Comparison of ENCODE assay signal across 8 cellular contexts in genomic region chr15:82540055-82540983, GRCh38. TPM values are rescaled to one million over a fixed set of nuclear protein-coding genes. Genes with fewer than 3 reads are reported as not detected.
DNase-seq lines count a peak whose midpoint lies in the region; ATAC-seq and TF ChIP-seq lines count a peak whose summit lies in the region.

Gene RPS17, minus strand, starts transcription at chr15:82540457. Its CDS starts 29 bp downstream, at chr15:82540428.

- DNase-seq in GM10248 (ENCODE audit: extremely low spot score) (peak; percentile 100), HFF-Myc (ENCODE audit: extremely low read depth, low read depth) (peak; percentile 77), Right ventricle myocardium superior (peak; percentile 99), prostate gland (ENCODE audit: low spot score) (peak; percentile 95), uterus (peak; percentile 96 to 98), NOMO-1 (lab: John Stamatoyannopoulos, UW; ENCODE audit: unreplicated experiment in 2 of 2) (no peak)
- DNase-seq in activated naive CD4-positive, alpha-beta T cell treated with anti-CD3 and anti-CD28 coated beads, Interleukin-2, amount 50 U/mL, for 16 hours, result peak; percentile 99

- H3K27me3 ChIP-seq in OCI-LY1 (ENCODE audit: insufficient read depth, low read length) (0 out of 2 replicates have a peak, but pooled peaks cover 5% of the 10 kb centered on the region), prostate gland (replicated peaks; ENCODE audit: insufficient read depth) (no peaks in the 10 kb centered on the region), uterus (no peaks in the 10 kb centered on the region)

- peak within 1 kb of the TSS; percentile 30; the same call in 1 of the 2 replicates for H2AFZ ChIP-seq in OCI-LY1 (ENCODE audit: low read length)

- peaks cover 47% of the 10 kb centered on the region for H3K36me3 ChIP-seq in OCI-LY1 (ENCODE audit: insufficient read depth, low read length)
- peaks cover 0 to 3% of the 10 kb centered on the region in 2 donors for H3K36me3 ChIP-seq in prostate gland
- H3K36me3 ChIP-seq in uterus, result no peaks in the 10 kb centered on the region

- no peaks in the 10 kb centered on the region for H4K20me1 ChIP-seq in OCI-LY1 (ENCODE audit: insufficient read depth, low read length)

- peak within 1 kb of the TSS; percentile 80 for H3K27ac ChIP-seq in OCI-LY1 (ENCODE audit: low read depth, low read length, poor library complexity, severe bottlenecking)
- peak within 1 kb of the TSS; percentile 81 to 85 for H3K27ac ChIP-seq in prostate gland
- peak within 1 kb of the TSS; percentile 92 to 94 for H3K27ac ChIP-seq in uterus

- peak; percentile 98 for ATAC-seq in Right ventricle myocardium superior (ENCODE audit: poor library complexity)

- POLR2A ChIA-PET in GM10248 (lab: Yijun Ruan, JAX), result interaction anchor here (0.5 to 1.4 kb wide), 8 partner anchors 9 to 1650 kb away, joined by 3 to 16 read pairs (median 3); partner anchors contain the start of genes BTBD1, EFL1, RAMAC and SAXO2

- H3F3A ChIP-seq in OCI-LY1 (ENCODE audit: insufficient read depth, low read length), result 0 out of 2 replicates have a peak, but pooled peaks cover 4% of the 10 kb centered on the region

- TF ChIP-seq CTCF in GM10248 (IDR thresholded peaks at IDR 0.05; ENCODE audit: control extremely low read depth, extremely low read depth, low read depth, missing control alignments) (peak; percentile 95), HFF-Myc (IDR thresholded peaks at IDR 0.05; ENCODE audit: low read depth, low read length, missing control alignments) (peak; percentile 98), OCI-LY1 (IDR thresholded peaks at IDR 0.05; ENCODE audit: low read length) (peak; percentile 90), prostate gland (IDR thresholded peaks at IDR 0.05) (peak; percentile 99 to 100 (median 99)), uterus (IDR thresholded peaks at IDR 0.05) (peak; percentile 98)

- H3K9me3 ChIP-seq in OCI-LY1 (ENCODE audit: low read length) (no peaks in the 10 kb centered on the region), prostate gland (no peaks in the 10 kb centered on the region), uterus (no peaks in the 10 kb centered on the region)

- peak within 1 kb of the TSS; percentile 100 for H3K9ac ChIP-seq in OCI-LY1 (ENCODE audit: low read length)

- H3K4me1 ChIP-seq in OCI-LY1 (ENCODE audit: insufficient read depth, low read length, severe bottlenecking) (peaks cover 19% of the 10 kb centered on the region), prostate gland (replicated peaks) (peaks cover 10% of the 10 kb centered on the region), uterus (peaks cover 0 to 4% of the 10 kb centered on the region in 2 donors)

- WGBS in prostate gland, result under 1% methylated on average over 69 of the region's 81 CpGs

- H3K4me2 ChIP-seq in OCI-LY1 (ENCODE audit: low read length), result peak within 1 kb of the TSS; percentile 84

- H3K79me2 ChIP-seq in OCI-LY1 (ENCODE audit: insufficient read depth, low read length), result peaks cover 18% of the 10 kb centered on the region

- H3K9me2 ChIP-seq in OCI-LY1 (ENCODE audit: low read depth, low read length), result no peaks in the 10 kb centered on the region

- peak; percentile 82 for TF ChIP-seq POLR2A in prostate gland (IDR thresholded peaks at IDR 0.05)
- peak; percentile 72 to 85 for TF ChIP-seq POLR2A in uterus (IDR thresholded peaks at IDR 0.05)

- CTCF ChIA-PET in GM10248 (lab: Yijun Ruan, JAX), result interaction anchor here (0.8 to 6.2 kb wide), 12 partner anchors 8 to 462 kb away, joined by 3 to 76 read pairs (median 5); partner anchors contain the start of gene RAMAC

- H3K4me3 ChIP-seq in HFF-Myc (replicated peaks; ENCODE audit: low read depth, low read length), result peak within 1 kb of the TSS; percentile 97
- peak within 1 kb of the TSS; percentile 99 for H3K4me3 ChIP-seq in OCI-LY1 (ENCODE audit: low read depth, low read length, poor library complexity, severe bottlenecking)
- H3K4me3 ChIP-seq in prostate gland, result peak within 1 kb of the TSS; percentile 64 to 71
- peak within 1 kb of the TSS; percentile 79 to 89 for H3K4me3 ChIP-seq in uterus

- intact Hi-C loops in Right ventricle myocardium superior (cut with DNase I) (loop anchor here (10.0 kb wide), 1 partner anchor 444 kb away; the partner anchor contains the start of gene RAMAC), prostate gland (cut with DNase I) (loop anchor here (5.0 kb wide), 1 partner anchor 272 kb away; no protein-coding TSS in a partner anchor), uterus (cut with DNase I; ENCODE audit: low total_unique reads) (no loop called here)

RNA-seq across cellular contexts. Expression of gene RPS17, which starts in this region (rescaled TPM):
- 707 TPM for total RNA-seq in Right ventricle myocardium superior
- total RNA-seq in prostate gland, result 1,000 to 10,000 TPM in 1 of 2 donors, 100 to 1,000 TPM in 1; 995 to 3,415 TPM
- 1,000 to 10,000 TPM in 3 of 4 donors, 100 to 1,000 TPM in 1; 754 to 4,808 (median 3,201) TPM for total RNA-seq in uterus

Comparison
In these comparisons a context has a peak if more than half of its experiments do, and no peak if none do; other contexts are left out.
1. DNase-seq: peak in GM10248 (single experiment), HFF-Myc (single experiment), activated naive CD4-positive, alpha-beta T cell treated with anti-CD3 and anti-CD28 coated beads, Interleukin-2, amount 50 U/mL, for 16 hours (single experiment), Right ventricle myocardium superior (single experiment), prostate gland (single experiment) and uterus (2 of 2); none in NOMO-1 (0 of 2).
2. Peak in every context shown above with its lines, with median percentiles within 50 percentile points of each other: CTCF ChIP-seq, H3K4me3 ChIP-seq and H3K27ac ChIP-seq.